Comparison of ENCODE assay signal across 30 cellular contexts in the genomic region with DNA sequence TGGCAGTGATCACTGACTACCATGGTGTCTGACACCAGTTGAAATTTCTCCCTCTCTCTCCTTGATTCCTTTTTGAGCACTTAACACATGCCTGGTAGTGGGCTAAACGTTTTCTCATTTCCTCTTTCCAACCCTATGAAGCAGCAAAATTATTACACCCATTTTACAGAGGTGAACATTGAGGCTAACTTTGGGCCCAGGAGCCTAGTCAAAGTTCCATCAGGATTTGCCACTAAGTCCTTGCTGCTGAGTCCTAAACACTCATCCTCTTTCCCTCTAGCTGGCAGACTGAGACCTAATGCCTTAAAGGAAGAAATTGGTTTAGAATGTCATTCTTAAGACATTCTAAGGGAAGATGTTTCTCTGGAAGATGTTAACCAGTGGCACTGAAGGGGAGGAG.
"Had no signal": no experiment of that assay in that cellular context is flagged by ENCODE, and none has a peak within 500 bp of the region (broad histone marks: within the 10 kb centered on the region; RNA-seq: fewer than 3 reads in every experiment).

No MANE protein-coding gene starts in this region.

- ATAC-seq: effector memory CD8-positive, alpha-beta T cell; left lobe of liver; mucosa of descending colon; natural killer cell treated with Interleukin-12 subunit alpha and Interleukin-12 subunit beta and Interleukin-15 and Interleukin-18, amount 100 ng/mL, for 72 hours; sciatic nerve had no signal

- H3K79me2 ChIP-seq: parathyroid adenoma had no signal

- H3K9me3 ChIP-seq: esophagus squamous epithelium, mucosa of descending colon, testis, tibial artery, upper lobe of left lung had no signal

- H3K27me3 ChIP-seq: testis, upper lobe of left lung had no signal

- H3K9ac ChIP-seq: parathyroid adenoma had no signal

- H3K4me3 Mint-ChIP-seq: effector memory CD8-positive, alpha-beta T cell; memory B cell; mesothelial cell of epicardium; naive B cell; natural killer cell treated with Interleukin-12 subunit alpha and Interleukin-12 subunit beta and Interleukin-15 and Interleukin-18, amount 100 ng/mL, for 72 hours had no signal

- H3K36me3 ChIP-seq: esophagus squamous epithelium, tibial artery, upper lobe of left lung had no signal

- H3K36me3 Mint-ChIP-seq: memory B cell; mesothelial cell of epicardium; naive B cell; natural killer cell treated with Interleukin-12 subunit alpha and Interleukin-12 subunit beta and Interleukin-15 and Interleukin-18, amount 100 ng/mL, for 72 hours had no signal

- H3K4me1 ChIP-seq: parathyroid adenoma, testis, tibial artery, upper lobe of left lung had no signal

- H3K9me3 Mint-ChIP-seq: effector memory CD8-positive, alpha-beta T cell; mesothelial cell of epicardium; neural crest cell had no signal

- H3K27ac ChIP-seq: esophagus squamous epithelium, parathyroid adenoma, testis, tibial artery, upper lobe of left lung had no signal

- FAIRE-seq: endometrium, kidney, urothelium cell line had no signal

- H3K4me3 ChIP-seq: esophagus squamous epithelium, lung, mucosa of descending colon, testis, tibial artery, upper lobe of left lung had no signal

- H3K4me1 Mint-ChIP-seq: memory B cell, naive B cell had no signal

- H3K27ac Mint-ChIP-seq: effector memory CD8-positive, alpha-beta T cell; memory B cell; mesothelial cell of epicardium; naive B cell; natural killer cell treated with Interleukin-12 subunit alpha and Interleukin-12 subunit beta and Interleukin-15 and Interleukin-18, amount 100 ng/mL, for 72 hours; progenitor cell of endocrine pancreas had no signal

- DNase-seq: cortex of kidney; effector memory CD8-positive, alpha-beta T cell; erythroblast; esophagus squamous epithelium; foreskin melanocyte; glutamatergic neuron; hypothalamus; kidney; mucosa of descending colon; naive B cell; stimulated activated CD4-positive, alpha-beta T cell treated with anti-CD3 and anti-CD28 coated beads, Interleukin-12 subunit alpha, Interleukin-12 subunit beta, amount 100 ng/mL, for 4 hours; stimulated activated CD4-positive, alpha-beta T cell treated with anti-CD3 and anti-CD28 coated beads, Interleukin-1b, Interleukin-23, amount 100 ng/mL, for 48 hours; stimulated activated CD4-positive, alpha-beta T cell treated with anti-CD3 and anti-CD28 coated beads, Interleukin-4, amount 100 ng/mL, for 1 hour; stimulated activated CD8-positive, alpha-beta memory T cell treated with anti-CD3 and anti-CD28 coated beads, Interleukin-4, amount 100 ng/mL, for 48 hours; stimulated activated naive CD4-positive, alpha-beta T cell treated with Interleukin-2 at 50 U/mL for 16 hours; substantia nigra; testis; tibial artery; upper lobe of left lung had no signal
